3 cellular contexts compared by ENCODE assay signal in the genomic region with DNA sequence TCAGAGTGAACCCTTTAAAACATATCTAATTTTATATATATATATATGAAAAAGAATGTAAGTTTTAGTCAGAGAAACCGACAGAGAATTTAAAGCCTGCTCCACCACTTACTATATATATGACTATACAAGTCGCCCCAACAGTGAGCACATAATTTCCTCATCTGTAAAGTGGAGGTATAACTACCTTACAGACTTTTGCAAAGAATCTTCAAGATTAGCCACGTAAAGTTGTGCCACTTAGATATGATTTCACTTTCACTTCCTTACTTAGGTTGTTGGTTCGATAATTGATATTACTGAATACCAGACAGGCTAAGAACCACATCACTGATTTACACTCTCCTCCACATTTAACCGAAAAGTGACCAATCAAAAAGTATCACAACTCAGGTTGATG.
TF ChIP-seq lines count a peak whose summit lies in the region.

No MANE protein-coding gene starts in this region.

TF ChIP-seq in SK-N-SH, 30 proteins besides CTCF, POLR2A, EP300 and RAD21:
- TF ChIP-seq JUND (IDR thresholded peaks at IDR 0.05) = no peak
- TF ChIP-seq, protein P1, sequence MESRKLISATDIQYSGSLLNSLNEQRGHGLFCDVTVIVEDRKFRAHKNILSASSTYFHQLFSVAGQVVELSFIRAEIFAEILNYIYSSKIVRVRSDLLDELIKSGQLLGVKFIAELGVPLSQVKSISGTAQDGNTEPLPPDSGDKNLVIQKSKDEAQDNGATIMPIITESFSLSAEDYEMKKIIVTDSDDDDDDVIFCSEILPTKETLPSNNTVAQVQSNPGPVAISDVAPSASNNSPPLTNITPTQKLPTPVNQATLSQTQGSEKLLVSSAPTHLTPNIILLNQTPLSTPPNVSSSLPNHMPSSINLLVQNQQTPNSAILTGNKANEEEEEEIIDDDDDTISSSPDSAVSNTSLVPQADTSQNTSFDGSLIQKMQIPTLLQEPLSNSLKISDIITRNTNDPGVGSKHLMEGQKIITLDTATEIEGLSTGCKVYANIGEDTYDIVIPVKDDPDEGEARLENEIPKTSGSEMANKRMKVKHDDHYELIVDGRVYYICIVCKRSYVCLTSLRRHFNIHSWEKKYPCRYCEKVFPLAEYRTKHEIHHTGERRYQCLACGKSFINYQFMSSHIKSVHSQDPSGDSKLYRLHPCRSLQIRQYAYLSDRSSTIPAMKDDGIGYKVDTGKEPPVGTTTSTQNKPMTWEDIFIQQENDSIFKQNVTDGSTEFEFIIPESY (IDR thresholded peaks at IDR 0.05; ENCODE audit: borderline replicate concordance, low read depth) = no peak
- TF ChIP-seq TAF1 (IDR thresholded peaks at IDR 0.05; ENCODE audit: borderline replicate concordance, low read depth, low read length) = no peak
- TF ChIP-seq, protein P2, sequence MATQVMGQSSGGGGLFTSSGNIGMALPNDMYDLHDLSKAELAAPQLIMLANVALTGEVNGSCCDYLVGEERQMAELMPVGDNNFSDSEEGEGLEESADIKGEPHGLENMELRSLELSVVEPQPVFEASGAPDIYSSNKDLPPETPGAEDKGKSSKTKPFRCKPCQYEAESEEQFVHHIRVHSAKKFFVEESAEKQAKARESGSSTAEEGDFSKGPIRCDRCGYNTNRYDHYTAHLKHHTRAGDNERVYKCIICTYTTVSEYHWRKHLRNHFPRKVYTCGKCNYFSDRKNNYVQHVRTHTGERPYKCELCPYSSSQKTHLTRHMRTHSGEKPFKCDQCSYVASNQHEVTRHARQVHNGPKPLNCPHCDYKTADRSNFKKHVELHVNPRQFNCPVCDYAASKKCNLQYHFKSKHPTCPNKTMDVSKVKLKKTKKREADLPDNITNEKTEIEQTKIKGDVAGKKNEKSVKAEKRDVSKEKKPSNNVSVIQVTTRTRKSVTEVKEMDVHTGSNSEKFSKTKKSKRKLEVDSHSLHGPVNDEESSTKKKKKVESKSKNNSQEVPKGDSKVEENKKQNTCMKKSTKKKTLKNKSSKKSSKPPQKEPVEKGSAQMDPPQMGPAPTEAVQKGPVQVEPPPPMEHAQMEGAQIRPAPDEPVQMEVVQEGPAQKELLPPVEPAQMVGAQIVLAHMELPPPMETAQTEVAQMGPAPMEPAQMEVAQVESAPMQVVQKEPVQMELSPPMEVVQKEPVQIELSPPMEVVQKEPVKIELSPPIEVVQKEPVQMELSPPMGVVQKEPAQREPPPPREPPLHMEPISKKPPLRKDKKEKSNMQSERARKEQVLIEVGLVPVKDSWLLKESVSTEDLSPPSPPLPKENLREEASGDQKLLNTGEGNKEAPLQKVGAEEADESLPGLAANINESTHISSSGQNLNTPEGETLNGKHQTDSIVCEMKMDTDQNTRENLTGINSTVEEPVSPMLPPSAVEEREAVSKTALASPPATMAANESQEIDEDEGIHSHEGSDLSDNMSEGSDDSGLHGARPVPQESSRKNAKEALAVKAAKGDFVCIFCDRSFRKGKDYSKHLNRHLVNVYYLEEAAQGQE (IDR thresholded peaks at IDR 0.05; ENCODE audit: low read depth, low read length) = no peak

TF ChIP-seq in SK-N-SH treated with all-trans-retinoic acid at 6 μM for 48 hours, 23 proteins besides CTCF, POLR2A, EP300 and RAD21:
- TF ChIP-seq GLIS3 (CRISPR knock-in tag; IDR thresholded peaks at IDR 0.05) (no peak), ZNF8 (CRISPR knock-in tag; IDR thresholded peaks at IDR 0.05) (no peak)

TF ChIP-seq in IMR-90, 13 proteins besides CTCF, POLR2A, EP300 and RAD21:
- no peak for TF ChIP-seq FOS (IDR thresholded peaks at IDR 0.05; ENCODE audit: low read depth, low read length)
